Comparison of ENCODE assay signal across 8 cellular contexts in the genomic region with DNA sequence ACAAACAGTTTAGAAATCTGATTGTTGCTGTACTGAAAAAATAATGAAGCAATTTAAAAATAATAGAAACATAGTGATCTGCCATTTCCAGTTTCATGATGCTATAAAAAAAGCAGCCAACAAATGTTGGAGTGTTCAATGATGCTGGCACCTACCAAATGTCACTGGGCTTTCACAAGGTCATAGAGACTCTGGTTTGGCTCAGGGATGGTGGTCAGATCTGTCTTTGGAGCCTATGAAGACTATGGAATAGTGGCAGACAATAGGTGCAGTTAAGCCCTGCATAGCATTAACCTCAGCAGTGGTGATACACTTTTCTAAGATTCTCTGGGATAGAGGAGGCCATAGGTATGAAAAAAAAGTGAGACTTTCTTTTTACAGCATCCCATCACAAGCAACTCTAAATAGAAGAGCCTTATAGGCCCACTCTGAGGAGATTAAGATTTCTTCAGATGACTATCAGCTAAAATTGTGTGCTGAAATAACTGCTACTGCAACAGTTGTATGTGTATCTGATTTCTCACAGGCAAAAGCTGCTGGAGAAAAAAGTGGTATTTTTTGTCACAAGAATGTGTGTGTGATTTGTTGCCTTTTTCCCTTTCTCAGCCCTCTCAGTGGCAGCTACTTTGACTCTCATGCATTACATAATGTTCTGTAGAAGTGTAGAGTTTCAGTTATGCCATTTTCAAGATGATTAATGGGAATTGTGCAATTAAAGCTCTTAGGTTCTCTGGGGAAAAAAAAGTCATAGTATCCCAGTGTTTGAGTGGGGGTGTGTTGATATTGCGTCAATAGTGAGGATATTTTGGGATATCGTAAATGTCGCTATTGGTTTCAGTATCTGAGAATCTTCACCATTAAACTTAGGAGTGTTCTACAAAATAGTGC.
DNase-seq lines count a peak whose midpoint lies in the region; ATAC-seq, FAIRE-seq and TF ChIP-seq lines count a peak whose summit lies in the region.

No MANE protein-coding gene starts in this region.

- H3K36me3 ChIP-seq in endocrine pancreas (ENCODE audit: control insufficient read depth, insufficient read depth, low read length) (no peaks in the 10 kb centered on the region), pancreas (no peaks in the 10 kb centered on the region)

- H3K9me3 ChIP-seq in endocrine pancreas (ENCODE audit: control insufficient read depth, low read length) (no peaks in the 10 kb centered on the region), pancreas (no peaks in the 10 kb centered on the region)

- H3K27ac ChIP-seq in pancreas = peak overlapping the region in 2 of 4 donors; percentile 53

- peak; percentile 77 to 83 (median 82) for ATAC-seq in pancreas
- ATAC-seq in HG03565 (IDR thresholded peaks at IDR 0.05; ENCODE audit: unreplicated experiment) = no peak
- no peak for ATAC-seq in activated CD8-positive, alpha-beta memory T cell treated with anti-CD3 and anti-CD28 coated beads, Interleukin-2, amount 10 ng/mL, durations not matched to agents 7 days and 5 days

- peaks cover 35% of the 10 kb centered on the region for H3K36me3 Mint-ChIP-seq in activated CD8-positive, alpha-beta memory T cell treated with anti-CD3 and anti-CD28 coated beads, Interleukin-2, amount 10 ng/mL, durations not matched to agents 7 days and 5 days

- peak overlapping the region; percentile 94 for H3K4me3 ChIP-seq in endocrine pancreas (ENCODE audit: control insufficient read depth, insufficient read depth, low read length)
- H3K4me3 ChIP-seq in pancreas = no peak overlapping the region

- CTCF ChIA-PET in activated CD8-positive, alpha-beta memory T cell treated with anti-CD3 and anti-CD28 coated beads, Interleukin-2, amount 10 ng/mL, durations not matched to agents 7 days and 5 days (lab: Charles Lee) = no interaction called here

- no peaks in the 10 kb centered on the region for H3K27me3 Mint-ChIP-seq in activated CD8-positive, alpha-beta memory T cell treated with anti-CD3 and anti-CD28 coated beads, Interleukin-2, amount 10 ng/mL, durations not matched to agents 7 days and 5 days

- no peak overlapping the region for H3K27ac Mint-ChIP-seq in activated CD8-positive, alpha-beta memory T cell treated with anti-CD3 and anti-CD28 coated beads, Interleukin-2, amount 10 ng/mL, durations not matched to agents 7 days and 5 days

- intact Hi-C loops in pancreas (cut with DNase I) = no loop called here

- no peaks in the 10 kb centered on the region for H3K27me3 ChIP-seq in endocrine pancreas (ENCODE audit: control insufficient read depth, insufficient read depth, low read length)
- H3K27me3 ChIP-seq in pancreas = no peaks in the 10 kb centered on the region

- H3K4me3 Mint-ChIP-seq in activated CD8-positive, alpha-beta memory T cell treated with anti-CD3 and anti-CD28 coated beads, Interleukin-2, amount 10 ng/mL, durations not matched to agents 7 days and 5 days = no peak overlapping the region

- peaks cover 54% of the 10 kb centered on the region for H3K4me1 Mint-ChIP-seq in activated CD8-positive, alpha-beta memory T cell treated with anti-CD3 and anti-CD28 coated beads, Interleukin-2, amount 10 ng/mL, durations not matched to agents 7 days and 5 days

- H3K9me3 Mint-ChIP-seq in activated CD8-positive, alpha-beta memory T cell treated with anti-CD3 and anti-CD28 coated beads, Interleukin-2, amount 10 ng/mL, durations not matched to agents 7 days and 5 days (ENCODE audit: low read depth) = no peaks in the 10 kb centered on the region

- no peak overlapping the region for H3K9ac ChIP-seq in endocrine pancreas (ENCODE audit: control insufficient read depth, insufficient read depth, low read length)

- H3K4me1 ChIP-seq in endocrine pancreas (ENCODE audit: control insufficient read depth, insufficient read depth, low read length) (peaks cover 30% of the 10 kb centered on the region), pancreas (peaks cover 9 to 22% (median 21%) of the 10 kb centered on the region in 3 donors)

- peak; percentile 93 for DNase-seq in EH (ENCODE audit: low read depth)
- peak; percentile 84 for DNase-seq in NCI-H226
- no peak for DNase-seq in pancreas
- no peak for DNase-seq in anterior cingulate cortex (lab: John Stamatoyannopoulos, UW)
- DNase-seq in activated CD8-positive, alpha-beta memory T cell treated with anti-CD3 and anti-CD28 coated beads, Interleukin-2, amount 10 ng/mL, durations not matched to agents 7 days and 5 days = no peak
- DNase-seq in activated T-cell treated with anti-CD3 and anti-CD28 coated beads, Interleukin-2, amount 50 U/mL, for 48 hours = no peak

- no peak for FAIRE-seq in pancreas (lab: Jason Lieb, UNC)

- TF ChIP-seq CTCF in pancreas (IDR thresholded peaks at IDR 0.05) = no peak

- WGBS in pancreas, 2 donors = 54 to 56% methylated on average over 3 of the region's 3 CpGs

Comparison
In these comparisons a context has a peak if more than half of its experiments do, and no peak if none do; other contexts are left out.
1. DNase-seq: peak in EH (single experiment) and NCI-H226 (single experiment); none in pancreas (0 of 6), anterior cingulate cortex (0 of 58), activated CD8-positive, alpha-beta memory T cell treated with anti-CD3 and anti-CD28 coated beads, Interleukin-2, amount 10 ng/mL, durations not matched to agents 7 days and 5 days (single experiment) and activated T-cell treated with anti-CD3 and anti-CD28 coated beads, Interleukin-2, amount 50 U/mL, for 48 hours (0 of 2).
2. ATAC-seq: peak in pancreas (4 of 4); none in HG03565 (single experiment) and activated CD8-positive, alpha-beta memory T cell treated with anti-CD3 and anti-CD28 coated beads, Interleukin-2, amount 10 ng/mL, durations not matched to agents 7 days and 5 days (single experiment).